In the genomic region with DNA sequence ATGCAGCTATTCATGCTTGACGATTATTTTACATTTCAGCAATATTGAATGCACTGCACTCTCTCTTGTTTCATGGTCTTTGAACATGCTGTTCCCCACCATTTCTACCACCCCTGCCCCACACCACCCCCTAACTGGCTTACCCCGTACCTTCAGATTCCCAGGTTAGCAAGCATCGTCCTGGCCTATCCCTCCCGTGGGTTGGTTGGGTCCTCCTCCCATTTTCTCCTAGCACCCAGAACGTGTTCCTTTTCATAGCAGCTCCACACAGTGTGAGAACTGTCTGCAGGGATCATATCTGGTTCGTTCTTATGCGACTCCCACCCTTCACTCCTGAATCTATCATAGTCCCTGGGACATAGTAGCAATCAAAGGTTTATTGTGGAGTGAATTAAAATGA, we compare ENCODE assay signal across 10 cellular contexts. TPM values are rescaled to one million over a fixed set of nuclear protein-coding genes. Genes with fewer than 3 reads are reported as not detected.
"Had no signal": no experiment of that assay in that cellular context is flagged by ENCODE, and none has a peak within 500 bp of the region (broad histone marks: within the 10 kb centered on the region; RNA-seq: fewer than 3 reads in every experiment).

No MANE protein-coding gene starts in this region.

- DNase-seq: GM23248, GOT3, H7, H9, HCEC 1CT, HFFc6 had no signal

- H3K4me2 ChIP-seq: GM23338 had no signal

- H3K27ac ChIP-seq: GM23248 had no signal

- H3K9me3 ChIP-seq: HAP-1 had no signal

- H3K27ac Mint-ChIP-seq: GM23338, H9, HFFc6 had no signal

- H2AFZ ChIP-seq: GM23248, GM23338 had no signal

- H3K36me3 ChIP-seq: HAP-1 had no signal

- H3K4me3 ChIP-seq: GM23248, GM23338, HAP-1 had no signal

- H3K4me3 Mint-ChIP-seq: GM23338, H9, HFFc6 had no signal

- H3K9me3 Mint-ChIP-seq: GM23338, HFFc6 had no signal

- H3K4me1 ChIP-seq: HAP-1 had no signal

- ATAC-seq: GM23338, HCT116 had no signal

RNA-seq across cellular contexts. Expression of gene C10orf90, which starts 48.7 kb away (rescaled TPM):
- total RNA-seq: H1, H9, HFFc6 had no signal
